ENCODE assay signal across 1 cellular context in the genomic region with DNA sequence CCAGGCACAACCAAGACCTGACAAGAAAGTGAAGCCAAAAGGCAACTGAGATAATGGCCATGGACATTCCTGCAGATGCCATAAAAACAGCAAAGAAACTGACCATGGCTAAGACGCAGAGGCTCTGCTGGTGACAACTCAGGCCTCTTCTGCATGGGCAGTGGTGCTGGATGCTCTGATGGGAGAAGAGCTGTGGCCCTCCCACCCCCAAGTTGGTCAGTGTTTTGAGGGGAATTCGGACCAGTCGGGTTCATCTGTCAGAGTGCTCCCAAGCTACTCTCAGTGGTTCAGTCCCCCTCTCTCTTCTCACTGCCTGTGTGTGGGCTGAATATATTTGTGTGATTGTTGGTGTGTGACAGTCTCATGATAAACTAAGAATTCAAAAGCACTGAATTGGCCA.
TF ChIP-seq lines count a peak whose summit lies in the region.

No MANE protein-coding gene starts in this region.

TF ChIP-seq in H1, 55 proteins besides CTCF, POLR2A, EP300 and RAD21:
- TF ChIP-seq ZNF274 (IDR thresholded peaks at IDR 0.05; ENCODE audit: borderline replicate concordance, extremely low read depth, low read length) (no peak), SP4 (IDR thresholded peaks at IDR 0.05; ENCODE audit: low read length) (no peak), SIRT6 (IDR thresholded peaks at IDR 0.05; ENCODE audit: low read length) (no peak), GTF2F1 (IDR thresholded peaks at IDR 0.05; ENCODE audit: borderline replicate concordance, low read depth, low read length) (no peak), CEBPB (IDR thresholded peaks at IDR 0.05; ENCODE audit: low read depth, low read length) (no peak), SUZ12 (IDR thresholded peaks at IDR 0.05; ENCODE audit: low read length) (no peak), HDAC2 (IDR thresholded peaks at IDR 0.05; ENCODE audit: borderline replicate concordance in 1 of 2, low read depth in 2 of 2, low read length in 2 of 2) (no peak), BACH1 (IDR thresholded peaks at IDR 0.05; ENCODE audit: low read length) (no peak), MAFK (IDR thresholded peaks at IDR 0.05; ENCODE audit: low read depth, low read length) (no peak), SP2 (IDR thresholded peaks at IDR 0.05; ENCODE audit: low read length) (no peak), NRF1 (IDR thresholded peaks at IDR 0.05; ENCODE audit: low read depth, low read length) (no peak), RXRA (IDR thresholded peaks at IDR 0.05; ENCODE audit: insufficient read depth, low read depth, low read length) (no peak), SP1 (IDR thresholded peaks at IDR 0.05; ENCODE audit: low read depth, low read length) (no peak), KDM4A (IDR thresholded peaks at IDR 0.05; ENCODE audit: low read depth, low read length, severe bottlenecking) (no peak)
- TF ChIP-seq, protein P1, sequence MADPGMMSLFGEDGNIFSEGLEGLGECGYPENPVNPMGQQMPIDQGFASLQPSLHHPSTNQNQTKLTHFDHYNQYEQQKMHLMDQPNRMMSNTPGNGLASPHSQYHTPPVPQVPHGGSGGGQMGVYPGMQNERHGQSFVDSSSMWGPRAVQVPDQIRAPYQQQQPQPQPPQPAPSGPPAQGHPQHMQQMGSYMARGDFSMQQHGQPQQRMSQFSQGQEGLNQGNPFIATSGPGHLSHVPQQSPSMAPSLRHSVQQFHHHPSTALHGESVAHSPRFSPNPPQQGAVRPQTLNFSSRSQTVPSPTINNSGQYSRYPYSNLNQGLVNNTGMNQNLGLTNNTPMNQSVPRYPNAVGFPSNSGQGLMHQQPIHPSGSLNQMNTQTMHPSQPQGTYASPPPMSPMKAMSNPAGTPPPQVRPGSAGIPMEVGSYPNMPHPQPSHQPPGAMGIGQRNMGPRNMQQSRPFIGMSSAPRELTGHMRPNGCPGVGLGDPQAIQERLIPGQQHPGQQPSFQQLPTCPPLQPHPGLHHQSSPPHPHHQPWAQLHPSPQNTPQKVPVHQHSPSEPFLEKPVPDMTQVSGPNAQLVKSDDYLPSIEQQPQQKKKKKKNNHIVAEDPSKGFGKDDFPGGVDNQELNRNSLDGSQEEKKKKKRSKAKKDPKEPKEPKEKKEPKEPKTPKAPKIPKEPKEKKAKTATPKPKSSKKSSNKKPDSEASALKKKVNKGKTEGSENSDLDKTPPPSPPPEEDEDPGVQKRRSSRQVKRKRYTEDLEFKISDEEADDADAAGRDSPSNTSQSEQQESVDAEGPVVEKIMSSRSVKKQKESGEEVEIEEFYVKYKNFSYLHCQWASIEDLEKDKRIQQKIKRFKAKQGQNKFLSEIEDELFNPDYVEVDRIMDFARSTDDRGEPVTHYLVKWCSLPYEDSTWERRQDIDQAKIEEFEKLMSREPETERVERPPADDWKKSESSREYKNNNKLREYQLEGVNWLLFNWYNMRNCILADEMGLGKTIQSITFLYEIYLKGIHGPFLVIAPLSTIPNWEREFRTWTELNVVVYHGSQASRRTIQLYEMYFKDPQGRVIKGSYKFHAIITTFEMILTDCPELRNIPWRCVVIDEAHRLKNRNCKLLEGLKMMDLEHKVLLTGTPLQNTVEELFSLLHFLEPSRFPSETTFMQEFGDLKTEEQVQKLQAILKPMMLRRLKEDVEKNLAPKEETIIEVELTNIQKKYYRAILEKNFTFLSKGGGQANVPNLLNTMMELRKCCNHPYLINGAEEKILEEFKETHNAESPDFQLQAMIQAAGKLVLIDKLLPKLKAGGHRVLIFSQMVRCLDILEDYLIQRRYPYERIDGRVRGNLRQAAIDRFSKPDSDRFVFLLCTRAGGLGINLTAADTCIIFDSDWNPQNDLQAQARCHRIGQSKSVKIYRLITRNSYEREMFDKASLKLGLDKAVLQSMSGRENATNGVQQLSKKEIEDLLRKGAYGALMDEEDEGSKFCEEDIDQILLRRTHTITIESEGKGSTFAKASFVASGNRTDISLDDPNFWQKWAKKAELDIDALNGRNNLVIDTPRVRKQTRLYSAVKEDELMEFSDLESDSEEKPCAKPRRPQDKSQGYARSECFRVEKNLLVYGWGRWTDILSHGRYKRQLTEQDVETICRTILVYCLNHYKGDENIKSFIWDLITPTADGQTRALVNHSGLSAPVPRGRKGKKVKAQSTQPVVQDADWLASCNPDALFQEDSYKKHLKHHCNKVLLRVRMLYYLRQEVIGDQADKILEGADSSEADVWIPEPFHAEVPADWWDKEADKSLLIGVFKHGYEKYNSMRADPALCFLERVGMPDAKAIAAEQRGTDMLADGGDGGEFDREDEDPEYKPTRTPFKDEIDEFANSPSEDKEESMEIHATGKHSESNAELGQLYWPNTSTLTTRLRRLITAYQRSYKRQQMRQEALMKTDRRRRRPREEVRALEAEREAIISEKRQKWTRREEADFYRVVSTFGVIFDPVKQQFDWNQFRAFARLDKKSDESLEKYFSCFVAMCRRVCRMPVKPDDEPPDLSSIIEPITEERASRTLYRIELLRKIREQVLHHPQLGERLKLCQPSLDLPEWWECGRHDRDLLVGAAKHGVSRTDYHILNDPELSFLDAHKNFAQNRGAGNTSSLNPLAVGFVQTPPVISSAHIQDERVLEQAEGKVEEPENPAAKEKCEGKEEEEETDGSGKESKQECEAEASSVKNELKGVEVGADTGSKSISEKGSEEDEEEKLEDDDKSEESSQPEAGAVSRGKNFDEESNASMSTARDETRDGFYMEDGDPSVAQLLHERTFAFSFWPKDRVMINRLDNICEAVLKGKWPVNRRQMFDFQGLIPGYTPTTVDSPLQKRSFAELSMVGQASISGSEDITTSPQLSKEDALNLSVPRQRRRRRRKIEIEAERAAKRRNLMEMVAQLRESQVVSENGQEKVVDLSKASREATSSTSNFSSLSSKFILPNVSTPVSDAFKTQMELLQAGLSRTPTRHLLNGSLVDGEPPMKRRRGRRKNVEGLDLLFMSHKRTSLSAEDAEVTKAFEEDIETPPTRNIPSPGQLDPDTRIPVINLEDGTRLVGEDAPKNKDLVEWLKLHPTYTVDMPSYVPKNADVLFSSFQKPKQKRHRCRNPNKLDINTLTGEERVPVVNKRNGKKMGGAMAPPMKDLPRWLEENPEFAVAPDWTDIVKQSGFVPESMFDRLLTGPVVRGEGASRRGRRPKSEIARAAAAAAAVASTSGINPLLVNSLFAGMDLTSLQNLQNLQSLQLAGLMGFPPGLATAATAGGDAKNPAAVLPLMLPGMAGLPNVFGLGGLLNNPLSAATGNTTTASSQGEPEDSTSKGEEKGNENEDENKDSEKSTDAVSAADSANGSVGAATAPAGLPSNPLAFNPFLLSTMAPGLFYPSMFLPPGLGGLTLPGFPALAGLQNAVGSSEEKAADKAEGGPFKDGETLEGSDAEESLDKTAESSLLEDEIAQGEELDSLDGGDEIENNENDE (IDR thresholded peaks at IDR 0.05; ENCODE audit: insufficient replicate concordance, low read length): no peak
